ENCODE assay signal across 20 cellular contexts in genomic region chr2:83234291-83234690, GRCh38.
"Had no signal": no experiment of that assay in that cellular context is flagged by ENCODE, and none has a peak within 500 bp of the region (broad histone marks: within the 10 kb centered on the region; RNA-seq: fewer than 3 reads in every experiment).

No MANE protein-coding gene starts in this region.

- H3K9me3 ChIP-seq: gastrocnemius medialis, mucosa of descending colon, tibial nerve had no signal

- ATAC-seq: activated T-cell treated with anti-CD3 and anti-CD28 coated beads, Interleukin-2, amount 50 U/mL, for 72 hours; gastrocnemius medialis; left ventricle myocardium superior; mucosa of descending colon; right cardiac atrium had no signal

- H3K4me3 Mint-ChIP-seq: activated naive CD8-positive, alpha-beta T cell; activated T-cell treated with anti-CD3 and anti-CD28 coated beads, Interleukin-2, amount 50 U/mL, for 72 hours; naive B cell; nephron progenitor cell had no signal

- H3K9me3 Mint-ChIP-seq: nephron progenitor cell had no signal

- H3K27ac Mint-ChIP-seq: activated naive CD8-positive, alpha-beta T cell; activated T-cell treated with anti-CD3 and anti-CD28 coated beads, Interleukin-2, amount 50 U/mL, for 72 hours; naive B cell; nephron progenitor cell had no signal

- H3K27me3 ChIP-seq: gastrocnemius medialis, hepatocyte, tibial nerve had no signal

- H3K4me1 ChIP-seq: gastrocnemius medialis, tibial nerve had no signal

- H3K36me3 ChIP-seq: gastrocnemius medialis, tibial nerve had no signal

- H3K36me3 Mint-ChIP-seq: activated naive CD8-positive, alpha-beta T cell; naive B cell had no signal

- DNase-seq: activated CD4-positive, alpha-beta T cell treated with anti-CD3 and anti-CD28 coated beads for 4 hours; activated CD4-positive, alpha-beta T cell treated with anti-CD3 and anti-CD28 coated beads, Interleukin-2, amount 50 U/mL, for 4 hours; activated naive CD4-positive, alpha-beta T cell; activated T-cell treated with anti-CD3 and anti-CD28 coated beads for 4 hours; activated T-cell treated with anti-CD3 and anti-CD28 coated beads, Interleukin-2, amount 50 U/mL, for 72 hours; anterior cingulate cortex; dermis blood vessel endothelial cell; effector CD4-positive, alpha-beta T cell; gastrocnemius medialis; islet precursor cell; left ventricle myocardium superior; mucosa of descending colon; naive B cell; nephron progenitor cell; right cardiac atrium; stimulated activated CD4-positive, alpha-beta T cell treated with anti-CD3 and anti-CD28 coated beads, Interleukin-2, amount 100 ng/mL, for 48 hours; stimulated activated naive CD4-positive, alpha-beta T cell treated with Interleukin-2 at 50 U/mL for 16 hours had no signal

- H2AFZ ChIP-seq: hepatocyte had no signal

- H3K4me1 Mint-ChIP-seq: naive B cell had no signal

- H3K4me3 ChIP-seq: gastrocnemius medialis, hepatocyte, mucosa of descending colon, tibial nerve had no signal

- H3K27me3 Mint-ChIP-seq: activated naive CD8-positive, alpha-beta T cell; naive B cell had no signal
